Comparison of ENCODE assay signal across 1 cellular context in genomic region chr10:73773152-73773879, GRCh38.
TF ChIP-seq lines count a peak whose summit lies in the region.

No MANE protein-coding gene starts in this region.

TF ChIP-seq in HepG2, 621 proteins besides CTCF, POLR2A, EP300 and RAD21:
- TF ChIP-seq ZNF547 (CRISPR knock-in tag; IDR thresholded peaks at IDR 0.05) (no peak), ZNF446 (CRISPR knock-in tag; IDR thresholded peaks at IDR 0.05) (peak; percentile 12; the same call in 1 of the 2 replicates), ZNF644 (CRISPR knock-in tag; IDR thresholded peaks at IDR 0.05; ENCODE audit: low read depth) (no peak), ZBTB38 (CRISPR knock-in tag; IDR thresholded peaks at IDR 0.05) (peak; percentile 91), PHF20 (CRISPR knock-in tag; IDR thresholded peaks at IDR 0.05) (0 out of 2 replicates have a peak, but pooled peaks have one; percentile 7), RBAK (CRISPR knock-in tag; IDR thresholded peaks at IDR 0.05) (no peak), SP4 (CRISPR knock-in tag; IDR thresholded peaks at IDR 0.05) (0 out of 2 replicates have a peak, but pooled peaks have one; percentile 26), NRL (CRISPR knock-in tag; IDR thresholded peaks at IDR 0.05; ENCODE audit: borderline replicate concordance) (0 out of 2 replicates have a peak, but pooled peaks have one; percentile 34), HDAC1 (CRISPR knock-in tag; IDR thresholded peaks at IDR 0.05) (no peak), PHF8 (CRISPR knock-in tag; IDR thresholded peaks at IDR 0.05) (0 out of 2 replicates have a peak, but pooled peaks have one; percentile 8), SMAD9 (CRISPR knock-in tag; IDR thresholded peaks at IDR 0.05) (0 out of 2 replicates have a peak, but pooled peaks have one; percentile 1), ZNF441 (CRISPR knock-in tag; IDR thresholded peaks at IDR 0.05; ENCODE audit: borderline replicate concordance) (0 out of 2 replicates have a peak, but pooled peaks have one; percentile 3), ZBTB40 (IDR thresholded peaks at IDR 0.05) (no peak), ZBTB40 (CRISPR knock-in tag; IDR thresholded peaks at IDR 0.05) (no peak), FOXC1 (CRISPR knock-in tag; IDR thresholded peaks at IDR 0.05; ENCODE audit: borderline replicate concordance) (no peak), CEBPB (IDR thresholded peaks at IDR 0.05; ENCODE audit: borderline replicate concordance, low read depth, low read length) (no peak), HNF1B (CRISPR knock-in tag; IDR thresholded peaks at IDR 0.05) (0 out of 2 replicates have a peak, but pooled peaks have one; percentile 4), ZNF550 (CRISPR knock-in tag; IDR thresholded peaks at IDR 0.05; ENCODE audit: borderline replicate concordance) (no peak), HOXA9 (CRISPR knock-in tag; IDR thresholded peaks at IDR 0.05; ENCODE audit: borderline replicate concordance) (no peak), TSC22D2 (CRISPR knock-in tag; IDR thresholded peaks at IDR 0.05; ENCODE audit: borderline replicate concordance) (no peak), ZNF776 (CRISPR knock-in tag; IDR thresholded peaks at IDR 0.05) (no peak), GATAD2A (CRISPR knock-in tag; IDR thresholded peaks at IDR 0.05) (no peak), ZMYM4 (CRISPR knock-in tag; IDR thresholded peaks at IDR 0.05) (no peak), ZNF232 (CRISPR knock-in tag; IDR thresholded peaks at IDR 0.05; ENCODE audit: borderline replicate concordance) (no peak), ZFX (CRISPR knock-in tag; IDR thresholded peaks at IDR 0.05; ENCODE audit: low read depth) (peak; percentile 20; the same call in 1 of the 2 replicates), ZNF678 (CRISPR knock-in tag; IDR thresholded peaks at IDR 0.05) (no peak), ZNF260 (CRISPR knock-in tag; IDR thresholded peaks at IDR 0.05; ENCODE audit: borderline replicate concordance, low read depth) (peak; percentile 18; the same call in 1 of the 2 replicates), ZNF296 (CRISPR knock-in tag; conservative IDR thresholded peaks at IDR 0.05) (peak; percentile 71; the same call in 1 of the 2 replicates), KMT2A (CRISPR knock-in tag; IDR thresholded peaks at IDR 0.05) (peak; percentile 21; the same call in 1 of the 2 replicates), ZNF703 (CRISPR knock-in tag; IDR thresholded peaks at IDR 0.05; ENCODE audit: borderline replicate concordance) (0 out of 2 replicates have a peak, but pooled peaks have one; percentile 44)
- TF ChIP-seq, protein P1, sequence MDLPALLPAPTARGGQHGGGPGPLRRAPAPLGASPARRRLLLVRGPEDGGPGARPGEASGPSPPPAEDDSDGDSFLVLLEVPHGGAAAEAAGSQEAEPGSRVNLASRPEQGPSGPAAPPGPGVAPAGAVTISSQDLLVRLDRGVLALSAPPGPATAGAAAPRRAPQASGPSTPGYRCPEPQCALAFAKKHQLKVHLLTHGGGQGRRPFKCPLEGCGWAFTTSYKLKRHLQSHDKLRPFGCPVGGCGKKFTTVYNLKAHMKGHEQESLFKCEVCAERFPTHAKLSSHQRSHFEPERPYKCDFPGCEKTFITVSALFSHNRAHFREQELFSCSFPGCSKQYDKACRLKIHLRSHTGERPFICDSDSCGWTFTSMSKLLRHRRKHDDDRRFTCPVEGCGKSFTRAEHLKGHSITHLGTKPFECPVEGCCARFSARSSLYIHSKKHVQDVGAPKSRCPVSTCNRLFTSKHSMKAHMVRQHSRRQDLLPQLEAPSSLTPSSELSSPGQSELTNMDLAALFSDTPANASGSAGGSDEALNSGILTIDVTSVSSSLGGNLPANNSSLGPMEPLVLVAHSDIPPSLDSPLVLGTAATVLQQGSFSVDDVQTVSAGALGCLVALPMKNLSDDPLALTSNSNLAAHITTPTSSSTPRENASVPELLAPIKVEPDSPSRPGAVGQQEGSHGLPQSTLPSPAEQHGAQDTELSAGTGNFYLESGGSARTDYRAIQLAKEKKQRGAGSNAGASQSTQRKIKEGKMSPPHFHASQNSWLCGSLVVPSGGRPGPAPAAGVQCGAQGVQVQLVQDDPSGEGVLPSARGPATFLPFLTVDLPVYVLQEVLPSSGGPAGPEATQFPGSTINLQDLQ (CRISPR knock-in tag; IDR thresholded peaks at IDR 0.05), result 0 out of 2 replicates have a peak, but pooled peaks have one; percentile 47
- TF ChIP-seq, protein P2, sequence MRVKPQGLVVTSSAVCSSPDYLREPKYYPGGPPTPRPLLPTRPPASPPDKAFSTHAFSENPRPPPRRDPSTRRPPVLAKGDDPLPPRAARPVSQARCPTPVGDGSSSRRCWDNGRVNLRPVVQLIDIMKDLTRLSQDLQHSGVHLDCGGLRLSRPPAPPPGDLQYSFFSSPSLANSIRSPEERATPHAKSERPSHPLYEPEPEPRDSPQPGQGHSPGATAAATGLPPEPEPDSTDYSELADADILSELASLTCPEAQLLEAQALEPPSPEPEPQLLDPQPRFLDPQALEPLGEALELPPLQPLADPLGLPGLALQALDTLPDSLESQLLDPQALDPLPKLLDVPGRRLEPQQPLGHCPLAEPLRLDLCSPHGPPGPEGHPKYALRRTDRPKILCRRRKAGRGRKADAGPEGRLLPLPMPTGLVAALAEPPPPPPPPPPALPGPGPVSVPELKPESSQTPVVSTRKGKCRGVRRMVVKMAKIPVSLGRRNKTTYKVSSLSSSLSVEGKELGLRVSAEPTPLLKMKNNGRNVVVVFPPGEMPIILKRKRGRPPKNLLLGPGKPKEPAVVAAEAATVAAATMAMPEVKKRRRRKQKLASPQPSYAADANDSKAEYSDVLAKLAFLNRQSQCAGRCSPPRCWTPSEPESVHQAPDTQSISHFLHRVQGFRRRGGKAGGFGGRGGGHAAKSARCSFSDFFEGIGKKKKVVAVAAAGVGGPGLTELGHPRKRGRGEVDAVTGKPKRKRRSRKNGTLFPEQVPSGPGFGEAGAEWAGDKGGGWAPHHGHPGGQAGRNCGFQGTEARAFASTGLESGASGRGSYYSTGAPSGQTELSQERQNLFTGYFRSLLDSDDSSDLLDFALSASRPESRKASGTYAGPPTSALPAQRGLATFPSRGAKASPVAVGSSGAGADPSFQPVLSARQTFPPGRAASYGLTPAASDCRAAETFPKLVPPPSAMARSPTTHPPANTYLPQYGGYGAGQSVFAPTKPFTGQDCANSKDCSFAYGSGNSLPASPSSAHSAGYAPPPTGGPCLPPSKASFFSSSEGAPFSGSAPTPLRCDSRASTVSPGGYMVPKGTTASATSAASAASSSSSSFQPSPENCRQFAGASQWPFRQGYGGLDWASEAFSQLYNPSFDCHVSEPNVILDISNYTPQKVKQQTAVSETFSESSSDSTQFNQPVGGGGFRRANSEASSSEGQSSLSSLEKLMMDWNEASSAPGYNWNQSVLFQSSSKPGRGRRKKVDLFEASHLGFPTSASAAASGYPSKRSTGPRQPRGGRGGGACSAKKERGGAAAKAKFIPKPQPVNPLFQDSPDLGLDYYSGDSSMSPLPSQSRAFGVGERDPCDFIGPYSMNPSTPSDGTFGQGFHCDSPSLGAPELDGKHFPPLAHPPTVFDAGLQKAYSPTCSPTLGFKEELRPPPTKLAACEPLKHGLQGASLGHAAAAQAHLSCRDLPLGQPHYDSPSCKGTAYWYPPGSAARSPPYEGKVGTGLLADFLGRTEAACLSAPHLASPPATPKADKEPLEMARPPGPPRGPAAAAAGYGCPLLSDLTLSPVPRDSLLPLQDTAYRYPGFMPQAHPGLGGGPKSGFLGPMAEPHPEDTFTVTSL (CRISPR knock-in tag; IDR thresholded peaks at IDR 0.05; ENCODE audit: borderline replicate concordance), result 0 out of 2 replicates have a peak, but pooled peaks have one; percentile 12
- TF ChIP-seq, protein P3, sequence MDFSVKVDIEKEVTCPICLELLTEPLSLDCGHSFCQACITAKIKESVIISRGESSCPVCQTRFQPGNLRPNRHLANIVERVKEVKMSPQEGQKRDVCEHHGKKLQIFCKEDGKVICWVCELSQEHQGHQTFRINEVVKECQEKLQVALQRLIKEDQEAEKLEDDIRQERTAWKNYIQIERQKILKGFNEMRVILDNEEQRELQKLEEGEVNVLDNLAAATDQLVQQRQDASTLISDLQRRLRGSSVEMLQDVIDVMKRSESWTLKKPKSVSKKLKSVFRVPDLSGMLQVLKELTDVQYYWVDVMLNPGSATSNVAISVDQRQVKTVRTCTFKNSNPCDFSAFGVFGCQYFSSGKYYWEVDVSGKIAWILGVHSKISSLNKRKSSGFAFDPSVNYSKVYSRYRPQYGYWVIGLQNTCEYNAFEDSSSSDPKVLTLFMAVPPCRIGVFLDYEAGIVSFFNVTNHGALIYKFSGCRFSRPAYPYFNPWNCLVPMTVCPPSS (IDR thresholded peaks at IDR 0.05), result no peak
- TF ChIP-seq, protein P4, sequence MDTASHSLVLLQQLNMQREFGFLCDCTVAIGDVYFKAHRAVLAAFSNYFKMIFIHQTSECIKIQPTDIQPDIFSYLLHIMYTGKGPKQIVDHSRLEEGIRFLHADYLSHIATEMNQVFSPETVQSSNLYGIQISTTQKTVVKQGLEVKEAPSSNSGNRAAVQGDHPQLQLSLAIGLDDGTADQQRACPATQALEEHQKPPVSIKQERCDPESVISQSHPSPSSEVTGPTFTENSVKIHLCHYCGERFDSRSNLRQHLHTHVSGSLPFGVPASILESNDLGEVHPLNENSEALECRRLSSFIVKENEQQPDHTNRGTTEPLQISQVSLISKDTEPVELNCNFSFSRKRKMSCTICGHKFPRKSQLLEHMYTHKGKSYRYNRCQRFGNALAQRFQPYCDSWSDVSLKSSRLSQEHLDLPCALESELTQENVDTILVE (CRISPR knock-in tag; IDR thresholded peaks at IDR 0.05), result no peak
